ENCODE assay signal across 16 cellular contexts in the genomic region with DNA sequence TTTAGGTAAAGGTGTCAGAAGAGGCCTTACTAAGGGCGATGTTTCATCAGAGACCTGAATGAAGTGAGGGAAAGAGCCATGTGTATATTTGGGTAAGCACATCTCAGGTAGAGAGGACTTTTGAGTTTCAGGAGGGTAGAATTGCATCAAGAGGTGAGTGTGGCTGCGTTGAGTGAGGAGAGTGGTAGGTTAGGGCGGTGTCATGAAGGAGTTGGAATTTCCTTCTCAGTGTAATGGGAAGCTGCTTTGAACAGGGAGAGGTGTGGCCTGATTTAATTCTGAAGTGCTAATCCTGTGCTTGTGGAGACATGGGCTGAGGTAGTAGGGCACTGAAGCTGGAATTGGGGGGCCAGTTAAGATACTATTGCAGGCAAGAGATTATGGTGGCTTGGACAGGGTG. TPM values are rescaled to one million over a fixed set of nuclear protein-coding genes. Genes with fewer than 3 reads are reported as not detected.
DNase-seq lines count a peak whose midpoint lies in the region; ATAC-seq, FAIRE-seq and TF ChIP-seq lines count a peak whose summit lies in the region.
"Had no signal": no experiment of that assay in that cellular context is flagged by ENCODE, and none has a peak within 500 bp of the region (broad histone marks: within the 10 kb centered on the region; RNA-seq: fewer than 3 reads in every experiment).

No MANE protein-coding gene starts in this region.

- in situ Hi-C loops in HepG2 (cut with HindIII; ENCODE audit: extremely low pct_ligation_motif_present, low pct_unique_long_range_greater_than_20kb), result no loop called here

- intact Hi-C loops in HepG2 (cut with micrococcal nuclease; ENCODE audit: unreplicated experiment) (no loop called here), right lobe of liver (cut with DNase I) (no loop called here), Right ventricle myocardium superior (cut with DNase I) (no loop called here)

- no peak overlapping the region for H3K4me2 ChIP-seq in HepG2 (ENCODE audit: low read depth, low read length)
- H3K4me2 ChIP-seq: BLaER1 treated with 17β-estradiol and CSF1 and Interleukin-3, amounts not matched to agents 10 nM and 100 nM; GM23338 had no signal

- H3K79me2 ChIP-seq in HepG2 (ENCODE audit: insufficient read depth, low read length), result no peaks in the 10 kb centered on the region

- FAIRE-seq in HepG2 (lab: Jason Lieb, UNC), result no peak
- FAIRE-seq: GM12878, H54 had no signal

- no peaks in the 10 kb centered on the region for H3K4me1 ChIP-seq in HepG2 (ENCODE audit: insufficient read depth, low read length)
- no peaks in the 10 kb centered on the region for H3K4me1 ChIP-seq in right lobe of liver
- peaks cover 0 to 2% of the 10 kb centered on the region in 2 donors for H3K4me1 ChIP-seq in lung (ENCODE audit: control insufficient read depth in 2 of 2, insufficient read depth in 2 of 2, low read length in 2 of 2)

- CTCF ChIA-PET in HepG2 (lab: Yijun Ruan, JAX; ENCODE audit: low intra/inter-chr PET ratio, low total read pairs), result no interaction called here

- no peak for ATAC-seq in HepG2
- ATAC-seq in right lobe of liver, result no peak
- ATAC-seq in esophagus mucosa, result peak; percentile 48
- ATAC-seq in lung (ENCODE audit: insufficient read depth, low FRiP score), result peak; percentile 77
- ATAC-seq in Right ventricle myocardium superior (ENCODE audit: poor library complexity), result no peak
- no peak for ATAC-seq in GM18520 (IDR thresholded peaks at IDR 0.05; ENCODE audit: unreplicated experiment)
- ATAC-seq: CD8-positive, alpha-beta T cell; GM12878; GM23338 had no signal

- H3K27me3 ChIP-seq in HepG2 (ENCODE audit: control insufficient read depth in 1 of 2, insufficient read depth in 2 of 2, low read length in 2 of 2) (no peaks in the 10 kb centered on the region), right lobe of liver (no peaks in the 10 kb centered on the region), lung (ENCODE audit: control insufficient read depth, insufficient read depth) (no peaks in the 10 kb centered on the region)
- H3K27me3 ChIP-seq: BLaER1 treated with 17β-estradiol and CSF1 and Interleukin-3, amounts not matched to agents 10 nM and 100 nM had no signal

- H3K4me3 ChIP-seq in HepG2 (replicated peaks in 1 of 3; ENCODE audit: insufficient read depth in 1 of 3, low read depth in 2 of 3, low read length in 3 of 3), result no peak overlapping the region
- H3K4me3 ChIP-seq in right lobe of liver, result no peak overlapping the region
- no peak overlapping the region for H3K4me3 ChIP-seq in lung
- H3K4me3 ChIP-seq: BLaER1 treated with 17β-estradiol and CSF1 and Interleukin-3, amounts not matched to agents 10 nM and 100 nM; GM12878; GM23338 had no signal

- DNase-seq in HepG2 (ENCODE audit: low spot score) (no peak), right lobe of liver (no peak), lung (ENCODE audit: low spot score) (peak; percentile 52), Right ventricle myocardium superior (no peak)
- DNase-seq in activated effector memory CD4-positive, alpha-beta T cell treated with anti-CD3 and anti-CD28 coated beads, Interleukin-2, amount 50 U/mL, for 16 hours, result no peak
- DNase-seq: Calu3; CD8-positive, alpha-beta T cell; DMS79 treated with DMSO at 0.1 percent for 48 hours; EL; HCEC 1CT had no signal

- no peak for TF ChIP-seq POLR2A in HepG2 (IDR thresholded peaks at IDR 0.05; ENCODE audit: insufficient read depth in 1 of 2, low read depth in 2 of 2, low read length in 2 of 2)
- TF ChIP-seq POLR2A in right lobe of liver (IDR thresholded peaks at IDR 0.05), result no peak

- no peak overlapping the region for H3K9ac ChIP-seq in HepG2 (ENCODE audit: insufficient read depth, low read depth, low read length)
- H3K9ac ChIP-seq: BLaER1 treated with 17β-estradiol and CSF1 and Interleukin-3, amounts not matched to agents 10 nM and 100 nM had no signal

- no TSS peak for BruUV-seq in HepG2 (replicated peaks; lab: Mats Ljungman, UMichigan)

- POLR2A ChIA-PET in HepG2 (lab: Yijun Ruan, JAX), result no interaction called here

- no peaks in the 10 kb centered on the region for H4K20me1 ChIP-seq in HepG2 (ENCODE audit: insufficient read depth, low read length)

- H3K27ac ChIP-seq in HepG2 (ENCODE audit: extremely low read length, insufficient read depth, low read length) (no peak overlapping the region), right lobe of liver (no peak overlapping the region), lung (ENCODE audit: low read depth in 1 of 2, low read length in 1 of 2) (no peak overlapping the region)
- H3K27ac ChIP-seq: BLaER1 treated with 17β-estradiol and CSF1 and Interleukin-3, amounts not matched to agents 10 nM and 100 nM had no signal

- no peak overlapping the region for H2AFZ ChIP-seq in HepG2 (ENCODE audit: low read length)
- H2AFZ ChIP-seq: GM23338 had no signal

- TF ChIP-seq EP300 in HepG2 (IDR thresholded peaks at IDR 0.05; ENCODE audit: low read depth in 2 of 2, low read length in 2 of 2) (no peak), HepG2 (CRISPR knock-in tag; IDR thresholded peaks at IDR 0.05; ENCODE audit: borderline replicate concordance) (no peak)

- WGBS in HepG2 (ENCODE audit: low lambda C conversion rate), result 99% methylated on average over 3 of the region's 3 CpGs
- WGBS in right lobe of liver (ENCODE audit: insufficient coverage, low coverage, low lambda C conversion rate, missing lambda C conversion rate), result 69% methylated on average over 3 of the region's 3 CpGs
- 77 to 90% methylated on average over 3 of the region's 3 CpGs for WGBS in lung, 2 donors

- TF ChIP-seq CTCF in HepG2 (CRISPR knock-in tag; IDR thresholded peaks at IDR 0.05) (no peak), right lobe of liver (IDR thresholded peaks at IDR 0.05) (no peak), lung (IDR thresholded peaks at IDR 0.05; ENCODE audit: control extremely low read depth, extremely low read depth) (no peak)

- TF ChIP-seq RAD21 in HepG2 (CRISPR knock-in tag; IDR thresholded peaks at IDR 0.05), result no peak

- H3K36me3 ChIP-seq in HepG2 (replicated peaks in 1 of 2; ENCODE audit: control insufficient read depth in 1 of 2, insufficient read depth in 2 of 2, low read length in 2 of 2) (peaks cover 32 to 52% of the 10 kb centered on the region in 2 experiments), right lobe of liver (peaks cover 0 to 24% (median 0%) of the 10 kb centered on the region in 4 donors), lung (ENCODE audit: control insufficient read depth in 2 of 2, insufficient read depth in 2 of 2, low read length in 2 of 2) (peaks cover 9 to 20% of the 10 kb centered on the region in 2 donors)

- H3K9me3 ChIP-seq in HepG2 (ENCODE audit: low read length), result no peaks in the 10 kb centered on the region
- no peaks in the 10 kb centered on the region for H3K9me3 ChIP-seq in right lobe of liver
- no peaks in the 10 kb centered on the region for H3K9me3 ChIP-seq in lung (ENCODE audit: control insufficient read depth in 2 of 2, insufficient read depth in 1 of 2, low read length in 1 of 2)

TF ChIP-seq in HepG2, 621 proteins besides CTCF, POLR2A, EP300 and RAD21:
- TF ChIP-seq RBM22 (optimal IDR thresholded peaks at IDR 0.05; ENCODE audit: low read length) (peak; percentile 40), FIP1L1 (IDR thresholded peaks at IDR 0.05; ENCODE audit: borderline replicate concordance, insufficient read depth, low read depth, low read length) (no peak)

RNA-seq across cellular contexts. Expression of a gene that starts 53.9 kb away (rescaled TPM):
- total RNA-seq in HepG2 (2016; rRNA removed; fragmentation: Illumina TruSeq; extraction: Trizol) (44.8 and 70.0 TPM in 2 replicates), right lobe of liver (10 to 100 TPM; 50.3 to 81.0 (median 67.1) TPM), esophagus mucosa (53.5 TPM), lung (100 to 1,000 TPM; 118 to 125 TPM), Right ventricle myocardium superior (68.4 TPM)
- 11.8 and 13.5 TPM in 2 replicates for total RNA-seq in HepG2 (2016; cell fraction: cytosol; rRNA removed; fragmentation: Illumina TruSeq; extraction: Trizol; ENCODE audit: low read depth)
- 36.8 and 73.6 TPM in 2 replicates for total RNA-seq in HepG2 (2016; cell fraction: insoluble cytoplasmic fraction; rRNA removed; fragmentation: Illumina TruSeq; extraction: Trizol)
- total RNA-seq in HepG2 (2016; cell fraction: membrane; rRNA removed; fragmentation: Illumina TruSeq; extraction: Trizol), result 11.5 and 15.2 TPM in 2 replicates
- total RNA-seq in HepG2 (2016; cell fraction: nucleus; rRNA removed; fragmentation: Illumina TruSeq; extraction: Trizol), result 129 and 155 TPM in 2 replicates
- polyA plus RNA-seq in HepG2 (2011; rRNA removed) (38.3 and 54.8 TPM in 2 replicates), lung (10 to 100 TPM; 30.0 to 67.3 TPM)
- 32.3 and 42.3 TPM in 2 replicates for polyA plus RNA-seq in HepG2 (2011; cell fraction: cytosol; rRNA removed)
- polyA plus RNA-seq in HepG2 (2011; cell fraction: nucleus; rRNA removed), result 77.8 and 83.2 TPM in 2 replicates
- 98.1 and 112 TPM in 2 replicates for polyA plus RNA-seq in HepG2 (2012)
- 1.3 and 1.8 TPM in 2 replicates for polyA plus RNA-seq in HepG2 (2016; cell fraction: cytosol; fragmentation: Illumina TruSeq; extraction: Trizol; ENCODE audit: low read depth)
- polyA plus RNA-seq in HepG2 (2016; cell fraction: insoluble cytoplasmic fraction; fragmentation: Illumina TruSeq; extraction: Trizol; ENCODE audit: low read depth), result 22.6 and 26.7 TPM in 2 replicates
- 1.8 and 3.1 TPM in 2 replicates for polyA plus RNA-seq in HepG2 (2016; cell fraction: membrane; fragmentation: Illumina TruSeq; extraction: Trizol; ENCODE audit: low read depth)
- polyA plus RNA-seq in HepG2 (2016; cell fraction: nucleus; fragmentation: Illumina TruSeq; extraction: Trizol; ENCODE audit: insufficient read depth, low read depth), result 85.6 and 90.1 TPM in 2 replicates
- polyA minus RNA-seq in HepG2 (2011; rRNA and poly(A)+ RNA removed; ENCODE audit: low replicate concordance), result 33.0 and 141 TPM in 2 replicates
- polyA minus RNA-seq in HepG2 (2011; cell fraction: cytosol; rRNA and poly(A)+ RNA removed), result 119 and 184 TPM in 2 replicates
- 265 and 283 TPM in 2 replicates for polyA minus RNA-seq in HepG2 (2011; cell fraction: nucleus; rRNA and poly(A)+ RNA removed)

Comparison
In these comparisons a context has a peak if more than half of its experiments do, and no peak if none do; other contexts are left out.
1. ATAC-seq: peak in esophagus mucosa (single experiment) and lung (single experiment); none in HepG2 (single experiment), right lobe of liver (0 of 4), Right ventricle myocardium superior (single experiment) and GM18520 (single experiment).